In the genomic region with DNA sequence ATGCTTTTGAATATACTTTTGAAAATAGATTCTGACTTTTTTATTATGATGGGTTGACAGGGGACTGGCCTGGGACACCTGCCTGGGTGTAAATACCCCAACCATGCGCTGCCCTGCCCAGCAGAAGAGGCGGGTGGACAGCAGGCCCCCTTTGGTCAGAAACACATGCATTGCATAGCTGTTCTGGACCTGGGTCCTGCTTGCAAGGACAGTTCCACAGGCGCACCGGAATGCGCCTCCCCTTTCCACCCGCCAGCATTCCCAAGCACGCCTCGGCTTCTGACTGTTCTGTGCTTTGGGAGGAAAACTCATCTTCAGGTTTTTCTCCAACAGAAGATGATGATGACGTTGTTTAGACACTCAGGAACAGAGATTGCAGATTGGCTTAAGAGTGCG, we compare ENCODE assay signal across 8 cellular contexts. TPM values are rescaled to one million over a fixed set of nuclear protein-coding genes. Genes with fewer than 3 reads are reported as not detected.
A peak's percentile ranks its signal among the peaks of the same experiment; 100 is the strongest.
DNase-seq lines count a peak whose midpoint lies in the region; ATAC-seq and TF ChIP-seq lines count a peak whose summit lies in the region.

No MANE protein-coding gene starts in this region.

- peak overlapping the region; percentile 99 for H3K27ac Mint-ChIP-seq in osteocyte (ENCODE audit: unreplicated experiment)

- peaks cover 18% of the 10 kb centered on the region for H3K4me1 Mint-ChIP-seq in osteocyte (ENCODE audit: unreplicated experiment)

- no peaks in the 10 kb centered on the region for H3K36me3 Mint-ChIP-seq in osteocyte (ENCODE audit: unreplicated experiment)

- H3K36me3 ChIP-seq in DOHH2 (ENCODE audit: control insufficient read depth, low read length) (peaks cover 11% of the 10 kb centered on the region), Loucy (ENCODE audit: insufficient read depth, low read length) (no peaks in the 10 kb centered on the region)

- no peak overlapping the region for H3K9ac ChIP-seq in Loucy (ENCODE audit: low read depth, low read length, poor library complexity, severe bottlenecking)

- H3K79me2 ChIP-seq in DOHH2 (ENCODE audit: control insufficient read depth, low read length), result peaks cover 38% of the 10 kb centered on the region
- H3K79me2 ChIP-seq in Loucy (ENCODE audit: insufficient read depth, low read length), result peaks cover 39% of the 10 kb centered on the region

- no peaks in the 10 kb centered on the region for H3K9me3 Mint-ChIP-seq in osteocyte (ENCODE audit: unreplicated experiment)

- H3K4me2 ChIP-seq in DOHH2 (ENCODE audit: low read length) (peak overlapping the region; percentile 76), Loucy (ENCODE audit: low read depth, low read length, poor library complexity, severe bottlenecking) (peak overlapping the region; percentile 32)

- H2AFZ ChIP-seq in Loucy (ENCODE audit: low read length), result peak overlapping the region; percentile 97

- TF ChIP-seq CTCF in DOHH2 (IDR thresholded peaks at IDR 0.05; ENCODE audit: low read depth, low read length, poor library complexity, severe bottlenecking) (no peak), Loucy (conservative IDR thresholded peaks at IDR 0.05; ENCODE audit: low read length) (no peak), coronary artery (IDR thresholded peaks at IDR 0.05) (no peak), osteocyte (IDR thresholded peaks at IDR 0.05) (no peak)

- H3K27me3 ChIP-seq in DOHH2 (ENCODE audit: control insufficient read depth, low read length) (no peaks in the 10 kb centered on the region), Loucy (ENCODE audit: insufficient read depth, low read length, poor library complexity, severe bottlenecking) (no peaks in the 10 kb centered on the region)

- peaks cover 20% of the 10 kb centered on the region for H3K4me1 ChIP-seq in DOHH2 (ENCODE audit: control insufficient read depth, low read length)
- H3K4me1 ChIP-seq in Loucy (ENCODE audit: insufficient read depth, low read length, poor library complexity, severe bottlenecking), result peaks cover 20% of the 10 kb centered on the region

- H3K27ac ChIP-seq in DOHH2 (ENCODE audit: low read depth, low read length) (no peak overlapping the region), coronary artery (peak overlapping the region in 1 of 2 donors; percentile 91)

- H3K4me3 ChIP-seq in DOHH2 (ENCODE audit: low read length) (peak overlapping the region; percentile 84), Loucy (ENCODE audit: low read length, poor library complexity, severe bottlenecking) (peak overlapping the region; percentile 91), coronary artery (peak overlapping the region; percentile 86)

- H3K9me2 ChIP-seq in DOHH2 (replicated peaks; ENCODE audit: control insufficient read depth, low read length) (no peaks in the 10 kb centered on the region), Loucy (replicated peaks; ENCODE audit: low read depth, low read length) (no peaks in the 10 kb centered on the region)

- ATAC-seq in HG03280 (IDR thresholded peaks at IDR 0.05; ENCODE audit: unreplicated experiment) (no peak), GM19467 (IDR thresholded peaks at IDR 0.05; ENCODE audit: unreplicated experiment) (no peak), HG02798 (IDR thresholded peaks at IDR 0.05; ENCODE audit: poor library complexity, unreplicated experiment) (no peak)

- H3K4me3 Mint-ChIP-seq in osteocyte (ENCODE audit: unreplicated experiment), result peak overlapping the region; percentile 92

- H3K9me3 ChIP-seq in DOHH2 (ENCODE audit: control insufficient read depth, insufficient read depth, low read length), result peaks cover 3% of the 10 kb centered on the region
- no peaks in the 10 kb centered on the region for H3K9me3 ChIP-seq in Loucy (ENCODE audit: insufficient read depth, low read depth, low read length)

- H3F3A ChIP-seq in DOHH2 (ENCODE audit: control insufficient read depth, insufficient read depth), result no peaks in the 10 kb centered on the region
- no peaks in the 10 kb centered on the region for H3F3A ChIP-seq in Loucy (ENCODE audit: low read depth)

- DNase-seq in coronary artery (ENCODE audit: low spot score) (peak; percentile 72), osteocyte (ENCODE audit: extremely low spot score, unreplicated experiment) (no peak), NCI-H2227 (lab: John Stamatoyannopoulos, UW; ENCODE audit: unreplicated experiment) (no peak)

- H4K20me1 ChIP-seq in DOHH2 (ENCODE audit: control insufficient read depth, insufficient read depth, low read depth, low read length) (no peaks in the 10 kb centered on the region), Loucy (ENCODE audit: insufficient read depth, low read length, poor library complexity, severe bottlenecking) (peaks cover 8% of the 10 kb centered on the region)

- no peaks in the 10 kb centered on the region for H3K27me3 Mint-ChIP-seq in osteocyte (ENCODE audit: unreplicated experiment)

RNA-seq across cellular contexts. Expression of gene ZNF678, which starts 0.4 kb away (rescaled TPM):
- 6.8 and 6.9 TPM in 2 replicates for total RNA-seq in osteocyte
